In genomic region chr3:162489853-162490252, GRCh38 we compare ENCODE assay signal across 1 cellular context.
TF ChIP-seq lines count a peak whose summit lies in the region.

No MANE protein-coding gene starts in this region.

TF ChIP-seq in GM23338, 12 proteins besides CTCF, POLR2A, EP300 and RAD21 (continued from another document):
- TF ChIP-seq, protein P1, sequence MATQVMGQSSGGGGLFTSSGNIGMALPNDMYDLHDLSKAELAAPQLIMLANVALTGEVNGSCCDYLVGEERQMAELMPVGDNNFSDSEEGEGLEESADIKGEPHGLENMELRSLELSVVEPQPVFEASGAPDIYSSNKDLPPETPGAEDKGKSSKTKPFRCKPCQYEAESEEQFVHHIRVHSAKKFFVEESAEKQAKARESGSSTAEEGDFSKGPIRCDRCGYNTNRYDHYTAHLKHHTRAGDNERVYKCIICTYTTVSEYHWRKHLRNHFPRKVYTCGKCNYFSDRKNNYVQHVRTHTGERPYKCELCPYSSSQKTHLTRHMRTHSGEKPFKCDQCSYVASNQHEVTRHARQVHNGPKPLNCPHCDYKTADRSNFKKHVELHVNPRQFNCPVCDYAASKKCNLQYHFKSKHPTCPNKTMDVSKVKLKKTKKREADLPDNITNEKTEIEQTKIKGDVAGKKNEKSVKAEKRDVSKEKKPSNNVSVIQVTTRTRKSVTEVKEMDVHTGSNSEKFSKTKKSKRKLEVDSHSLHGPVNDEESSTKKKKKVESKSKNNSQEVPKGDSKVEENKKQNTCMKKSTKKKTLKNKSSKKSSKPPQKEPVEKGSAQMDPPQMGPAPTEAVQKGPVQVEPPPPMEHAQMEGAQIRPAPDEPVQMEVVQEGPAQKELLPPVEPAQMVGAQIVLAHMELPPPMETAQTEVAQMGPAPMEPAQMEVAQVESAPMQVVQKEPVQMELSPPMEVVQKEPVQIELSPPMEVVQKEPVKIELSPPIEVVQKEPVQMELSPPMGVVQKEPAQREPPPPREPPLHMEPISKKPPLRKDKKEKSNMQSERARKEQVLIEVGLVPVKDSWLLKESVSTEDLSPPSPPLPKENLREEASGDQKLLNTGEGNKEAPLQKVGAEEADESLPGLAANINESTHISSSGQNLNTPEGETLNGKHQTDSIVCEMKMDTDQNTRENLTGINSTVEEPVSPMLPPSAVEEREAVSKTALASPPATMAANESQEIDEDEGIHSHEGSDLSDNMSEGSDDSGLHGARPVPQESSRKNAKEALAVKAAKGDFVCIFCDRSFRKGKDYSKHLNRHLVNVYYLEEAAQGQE (IDR thresholded peaks at IDR 0.05; ENCODE audit: unreplicated experiment): no peak
- TF ChIP-seq CREB1 (CRISPR knock-in tag; IDR thresholded peaks at IDR 0.05; ENCODE audit: low read depth) (no peak), ZNF331 (CRISPR knock-in tag; IDR thresholded peaks at IDR 0.05; ENCODE audit: low read depth) (no peak), EZH2phosphoT487 (IDR thresholded peaks at IDR 0.05; ENCODE audit: unreplicated experiment) (no peak), STAT1 (IDR thresholded peaks at IDR 0.05; ENCODE audit: unreplicated experiment) (no peak)
